Comparison of ENCODE assay signal across 25 cellular contexts in the genomic region with DNA sequence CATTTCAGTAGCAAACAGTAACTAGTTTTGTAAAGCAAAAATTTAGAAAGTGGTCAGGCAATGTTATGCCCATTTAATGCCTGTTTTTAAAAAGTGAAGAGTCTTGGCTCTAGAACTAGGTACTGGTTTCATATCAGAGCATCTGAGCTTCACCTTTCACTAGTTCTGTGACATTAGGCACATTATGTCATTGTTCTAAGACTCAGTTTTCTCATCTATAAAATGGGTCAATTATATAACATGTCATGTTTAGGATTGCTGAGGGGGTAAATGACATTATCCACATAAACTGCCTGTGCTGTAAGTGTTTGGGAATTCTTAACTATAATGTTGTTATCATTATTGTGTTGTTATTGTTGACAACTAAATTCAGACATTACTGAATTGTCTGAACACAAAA.
"Had no signal": no experiment of that assay in that cellular context is flagged by ENCODE, and none has a peak within 500 bp of the region (broad histone marks: within the 10 kb centered on the region; RNA-seq: fewer than 3 reads in every experiment).

No MANE protein-coding gene starts in this region.

- H3K27me3 Mint-ChIP-seq: dendritic cell treated with granulocyte-macrophage colony-stimulating factor and Interleukin-4, amounts not matched to agents 40 ng/mL and 50 ng/mL, for 4 days; effector memory CD8-positive, alpha-beta T cell; naive B cell had no signal

- ATAC-seq: effector memory CD8-positive, alpha-beta T cell; foreskin keratinocyte; gastroesophageal sphincter; heart left ventricle; left cardiac atrium; left lung; left ventricle myocardium superior; lower lobe of right lung; mucosa of descending colon; naive thymus-derived CD8-positive, alpha-beta T cell had no signal

- H3K9me3 Mint-ChIP-seq: dendritic cell treated with granulocyte-macrophage colony-stimulating factor and Interleukin-4, amounts not matched to agents 40 ng/mL and 50 ng/mL, for 4 days; immature natural killer cell; naive B cell; naive thymus-derived CD8-positive, alpha-beta T cell had no signal

- DNase-seq: colonic mucosa; cortex of kidney; effector CD8-positive, alpha-beta T cell; effector memory CD8-positive, alpha-beta T cell; foreskin keratinocyte; heart left ventricle; hypothalamus; immature natural killer cell; left cardiac atrium; left lung; left ventricle myocardium superior; lower lobe of right lung; mesenchymal stem cell; mucosa of descending colon; naive B cell; naive thymus-derived CD8-positive, alpha-beta T cell had no signal

- H3K36me3 Mint-ChIP-seq: immature natural killer cell; naive B cell; naive thymus-derived CD8-positive, alpha-beta T cell had no signal

- H2AFZ ChIP-seq: hepatocyte had no signal

- H3K4me3 Mint-ChIP-seq: dendritic cell treated with granulocyte-macrophage colony-stimulating factor and Interleukin-4, amounts not matched to agents 40 ng/mL and 50 ng/mL, for 4 days; effector memory CD8-positive, alpha-beta T cell; immature natural killer cell; mesothelial cell of epicardium; naive B cell; naive thymus-derived CD8-positive, alpha-beta T cell had no signal

- H3K79me2 ChIP-seq: hepatocyte had no signal

- H3K9me3 ChIP-seq: colonic mucosa, esophagus muscularis mucosa, gastroesophageal sphincter, heart left ventricle, left lung, lower lobe of right lung, mucosa of descending colon had no signal

- H3K4me1 ChIP-seq: colonic mucosa, foreskin keratinocyte, gastroesophageal sphincter, heart left ventricle, left lung, lower lobe of right lung had no signal

- H3K36me3 ChIP-seq: colonic mucosa, esophagus muscularis mucosa, gastroesophageal sphincter, heart left ventricle, left lung, lower lobe of right lung had no signal

- H3K4me3 ChIP-seq: colonic mucosa, esophagus muscularis mucosa, gastroesophageal sphincter, heart left ventricle, hepatocyte, left lung, lower lobe of right lung, mucosa of descending colon had no signal

- H3K27me3 ChIP-seq: colonic mucosa, esophagus muscularis mucosa, foreskin keratinocyte, gastroesophageal sphincter, heart left ventricle, hepatocyte, left lung had no signal

- FAIRE-seq: endothelial cell of umbilical vein, frontal cortex, islet of Langerhans, keratinocyte had no signal

- H3K4me1 Mint-ChIP-seq: immature natural killer cell; naive B cell; naive thymus-derived CD8-positive, alpha-beta T cell had no signal

- H3K27ac Mint-ChIP-seq: dendritic cell treated with granulocyte-macrophage colony-stimulating factor and Interleukin-4, amounts not matched to agents 40 ng/mL and 50 ng/mL, for 4 days; effector memory CD8-positive, alpha-beta T cell; immature natural killer cell; mesothelial cell of epicardium; naive thymus-derived CD8-positive, alpha-beta T cell had no signal

- H3K27ac ChIP-seq: colonic mucosa, esophagus muscularis mucosa, foreskin keratinocyte, gastroesophageal sphincter, heart left ventricle, hepatocyte, left lung, lower lobe of right lung had no signal

- H3K4me2 ChIP-seq: hepatocyte had no signal
